ENCODE assay signal across 9 cellular contexts in the genomic region with DNA sequence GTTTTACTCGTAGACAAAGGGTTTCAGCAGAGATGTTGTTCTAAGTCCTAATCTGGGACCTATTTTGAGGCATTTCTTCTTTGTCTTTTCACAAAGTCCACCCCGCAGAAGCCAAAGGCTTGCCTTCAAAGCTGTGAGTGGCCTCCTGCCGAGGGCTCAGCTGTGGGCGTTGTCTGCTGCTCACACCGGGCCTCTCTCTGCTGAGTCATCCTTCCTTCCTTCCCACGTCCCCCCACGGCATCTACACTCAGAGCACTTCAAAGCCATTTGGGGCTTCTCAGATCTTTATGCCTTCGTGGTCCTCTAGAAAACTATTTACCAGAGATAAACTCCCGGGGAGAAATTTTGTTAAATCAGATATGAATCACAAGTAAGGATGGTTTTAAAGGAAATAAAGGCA.
DNase-seq lines count a peak whose midpoint lies in the region; ATAC-seq lines count a peak whose summit lies in the region.
"Had no signal": no experiment of that assay in that cellular context is flagged by ENCODE, and none has a peak within 500 bp of the region (broad histone marks: within the 10 kb centered on the region; RNA-seq: fewer than 3 reads in every experiment).

No MANE protein-coding gene starts in this region.

- intact Hi-C loops in activated CD4-positive, alpha-beta T cell treated with anti-CD3 and anti-CD28 coated beads, Interleukin-2, amount 10 ng/mL, durations not matched to agents 24 days and 14 days (cut with micrococcal nuclease) = loop anchor here (1.0 to 10.0 kb wide), 5 partner anchors 117 to 1822 kb away; a partner anchor contains a TSS

- H3K27me3 ChIP-seq in CD8-positive, alpha-beta memory T cell (ENCODE audit: insufficient read depth, low read length, poor library complexity, severe bottlenecking) = no peaks in the 10 kb centered on the region

- H3K27me3 Mint-ChIP-seq in CD8-positive, alpha-beta memory T cell = peaks cover 0 to 2% of the 10 kb centered on the region in 2 donors
- peaks cover 4% of the 10 kb centered on the region for H3K27me3 Mint-ChIP-seq in activated CD4-positive, alpha-beta T cell treated with anti-CD3 and anti-CD28 coated beads, Interleukin-2, amount 10 ng/mL, durations not matched to agents 24 days and 14 days
- no peaks in the 10 kb centered on the region for H3K27me3 Mint-ChIP-seq in effector memory CD8-positive, alpha-beta T cell

- no peaks in the 10 kb centered on the region for H3K9me3 ChIP-seq in CD8-positive, alpha-beta memory T cell (ENCODE audit: low read length)

- ATAC-seq in GM21717 (IDR thresholded peaks at IDR 0.05; ENCODE audit: unreplicated experiment) (peak; percentile 44), HG03521 (IDR thresholded peaks at IDR 0.05; ENCODE audit: unreplicated experiment) (no peak)
- ATAC-seq in effector memory CD8-positive, alpha-beta T cell (replicated peaks) = peak; percentile 70

- H3K27ac Mint-ChIP-seq in CD8-positive, alpha-beta memory T cell = peak overlapping the region in 7 of 8 donors; percentile 0 to 89 (median 47)
- peak overlapping the region; percentile 81 for H3K27ac Mint-ChIP-seq in activated CD4-positive, alpha-beta T cell treated with anti-CD3 and anti-CD28 coated beads, Interleukin-2, amount 10 ng/mL, durations not matched to agents 24 days and 14 days
- peak overlapping the region; percentile 84 to 89 for H3K27ac Mint-ChIP-seq in effector memory CD8-positive, alpha-beta T cell

- H3K36me3 Mint-ChIP-seq in CD8-positive, alpha-beta memory T cell = no peaks in the 10 kb centered on the region
- H3K36me3 Mint-ChIP-seq in activated CD4-positive, alpha-beta T cell treated with anti-CD3 and anti-CD28 coated beads, Interleukin-2, amount 10 ng/mL, durations not matched to agents 24 days and 14 days (ENCODE audit: low read depth) = peaks cover 2% of the 10 kb centered on the region
- H3K36me3 Mint-ChIP-seq in effector memory CD8-positive, alpha-beta T cell (ENCODE audit: insufficient read depth) = peaks cover 4% of the 10 kb centered on the region

- POLR2A ChIA-PET in CD8-positive, alpha-beta memory T cell (lab: Charles Lee) = no interaction called here

- H3K4me1 ChIP-seq in CD8-positive, alpha-beta memory T cell (ENCODE audit: insufficient read depth, low read length) = peaks cover 7% of the 10 kb centered on the region

- peak in 4 of 5 donors; percentile 30 to 62 (median 36) for DNase-seq in CD8-positive, alpha-beta memory T cell
- peak; percentile 66 for DNase-seq in MV-4-11 (lab: John Stamatoyannopoulos, UW)
- peak; percentile 86 for DNase-seq in activated CD4-positive, alpha-beta T cell treated with anti-CD3 and anti-CD28 coated beads, Interleukin-2, amount 10 ng/mL, durations not matched to agents 24 days and 14 days
- DNase-seq in effector memory CD8-positive, alpha-beta T cell = peak; percentile 11 to 28 (median 24)
- DNase-seq in stimulated activated CD4-positive, alpha-beta T cell treated with anti-CD3 and anti-CD28 coated beads, Interleukin-12 subunit alpha, Interleukin-12 subunit beta, amount 100 ng/mL, for 4 hours = peak; percentile 53
- no peak for DNase-seq in DMS114 treated with DMSO at 0.1 percent for 48 hours (lab: John Stamatoyannopoulos, UW; ENCODE audit: unreplicated experiment)

- no peaks in the 10 kb centered on the region for H3K9me3 Mint-ChIP-seq in CD8-positive, alpha-beta memory T cell
- H3K9me3 Mint-ChIP-seq in activated CD4-positive, alpha-beta T cell treated with anti-CD3 and anti-CD28 coated beads, Interleukin-2, amount 10 ng/mL, durations not matched to agents 24 days and 14 days = no peaks in the 10 kb centered on the region
- no peaks in the 10 kb centered on the region for H3K9me3 Mint-ChIP-seq in effector memory CD8-positive, alpha-beta T cell

- no peaks in the 10 kb centered on the region for H3K36me3 ChIP-seq in CD8-positive, alpha-beta memory T cell (ENCODE audit: insufficient read depth, low read length)

- H3K4me3 ChIP-seq in CD8-positive, alpha-beta memory T cell (ENCODE audit: low read length) = no peak overlapping the region
- H3K4me3 ChIP-seq: skin epidermis had no signal

- H3K4me1 Mint-ChIP-seq in CD8-positive, alpha-beta memory T cell = peaks cover 24 to 29% (median 29%) of the 10 kb centered on the region in 3 donors
- peaks cover 38% of the 10 kb centered on the region for H3K4me1 Mint-ChIP-seq in activated CD4-positive, alpha-beta T cell treated with anti-CD3 and anti-CD28 coated beads, Interleukin-2, amount 10 ng/mL, durations not matched to agents 24 days and 14 days
- peaks cover 20 to 24% of the 10 kb centered on the region in 2 donors for H3K4me1 Mint-ChIP-seq in effector memory CD8-positive, alpha-beta T cell (ENCODE audit: low read depth in 2 of 2)

- no peak overlapping the region for H3K27ac ChIP-seq in CD8-positive, alpha-beta memory T cell (ENCODE audit: low read depth, low read length)
- H3K27ac ChIP-seq: skin epidermis had no signal

- H3K4me3 Mint-ChIP-seq in CD8-positive, alpha-beta memory T cell = peak overlapping the region in 6 of 7 donors; percentile 22 to 66 (median 41)
- H3K4me3 Mint-ChIP-seq in activated CD4-positive, alpha-beta T cell treated with anti-CD3 and anti-CD28 coated beads, Interleukin-2, amount 10 ng/mL, durations not matched to agents 24 days and 14 days = peak overlapping the region; percentile 73
- H3K4me3 Mint-ChIP-seq in effector memory CD8-positive, alpha-beta T cell = peak overlapping the region; percentile 51 to 54

- CTCF ChIA-PET in CD8-positive, alpha-beta memory T cell (lab: Charles Lee) = interaction anchor here (1.8 to 3.4 kb wide), 2 partner anchors 25 to 1250 kb away, joined by 6 to 14 read pairs; no protein-coding TSS in a partner anchor
